28 cellular contexts compared by ENCODE assay signal in genomic region chr19:1819211-1819975, GRCh38.
"Had no signal": no experiment of that assay in that cellular context is flagged by ENCODE, and none has a peak within 500 bp of the region (broad histone marks: within the 10 kb centered on the region; RNA-seq: fewer than 3 reads in every experiment).

No MANE protein-coding gene starts in this region.

- DNase-seq: activated CD4-positive, alpha-beta T cell treated with anti-CD3 and anti-CD28 coated beads, Interleukin-2, amount 10 ng/mL, durations not matched to agents 24 days and 14 days; activated CD4-positive, alpha-beta T cell treated with anti-CD3 and anti-CD28 coated beads, Interleukin-2, amount 50 U/mL, for 4 hours; activated CD8-positive, alpha-beta T cell treated with anti-CD3 and anti-CD28 coated beads for 36 hours; activated effector memory CD4-positive, alpha-beta T cell treated with anti-CD3 and anti-CD28 coated beads, Interleukin-2, amount 50 U/mL, for 16 hours; activated naive CD4-positive, alpha-beta T cell; activated naive CD4-positive, alpha-beta T cell treated with anti-CD3 and anti-CD28 coated beads, Interleukin-2, amount 50 U/mL, for 16 hours; activated naive CD8-positive, alpha-beta T cell treated with anti-CD3 and anti-CD28 coated beads for 36 hours; activated T-cell treated with anti-CD3 and anti-CD28 coated beads, Interleukin-2, amount 50 U/mL, for 1 hour; activated T-cell treated with anti-CD3 and anti-CD28 coated beads, Interleukin-2, amount 50 U/mL, for 72 hours; amniotic stem cell; aorta; brain microvascular endothelial cell; central memory CD4-positive, alpha-beta T cell; NCI-H1105; NCI-H1417 treated with DMSO at 0.1 percent for 48 hours; NCI-H187 treated with DMSO at 0.1 percent for 48 hours; NCI-H2081; NCI-H2171 treated with DMSO at 0.1 percent for 48 hours; NCI-H345; NCI-H524 treated with DMSO at 0.1 percent for 48 hours; PC-9; SHP77 treated with DMSO at 0.1 percent for 48 hours; SK-N-SH had no signal

- H3K27me3 Mint-ChIP-seq: activated CD4-positive, alpha-beta T cell treated with anti-CD3 and anti-CD28 coated beads, Interleukin-2, amount 10 ng/mL, durations not matched to agents 24 days and 14 days; activated CD8-positive, alpha-beta T cell treated with anti-CD3 and anti-CD28 coated beads for 36 hours; activated naive CD8-positive, alpha-beta T cell treated with anti-CD3 and anti-CD28 coated beads for 36 hours; activated T-helper 17 cell treated with anti-CD3 and anti-CD28 coated beads, Interleukin-2, amount 50 U/mL, for 72 hours had no signal

- H3K9me3 ChIP-seq: SJSA1, SK-N-SH had no signal

- H3K27ac Mint-ChIP-seq: activated CD4-positive, alpha-beta T cell treated with anti-CD3 and anti-CD28 coated beads, Interleukin-2, amount 10 ng/mL, durations not matched to agents 24 days and 14 days; activated CD8-positive, alpha-beta T cell treated with anti-CD3 and anti-CD28 coated beads for 36 hours; activated naive CD8-positive, alpha-beta T cell treated with anti-CD3 and anti-CD28 coated beads for 36 hours; activated T-cell treated with anti-CD3 and anti-CD28 coated beads, Interleukin-2, amount 50 U/mL, for 72 hours; activated T-helper 17 cell treated with anti-CD3 and anti-CD28 coated beads, Interleukin-2, amount 50 U/mL, for 72 hours; T-helper 1 cell treated with Interleukin-12 subunit alpha and Interleukin-12 subunit beta and Interleukin-4 antibody, amounts not matched to agents 30 μg/mL and 1 μg/mL, for 36 hours; T-helper 2 cell treated with Interferon-gamma antibody and Interleukin-4, amounts not matched to agents 5 μg/mL and 100 μg/mL, for 36 hours had no signal

- H3K9me3 Mint-ChIP-seq: activated CD4-positive, alpha-beta T cell treated with anti-CD3 and anti-CD28 coated beads, Interleukin-2, amount 10 ng/mL, durations not matched to agents 24 days and 14 days; activated CD8-positive, alpha-beta T cell treated with anti-CD3 and anti-CD28 coated beads for 36 hours; activated naive CD8-positive, alpha-beta T cell treated with anti-CD3 and anti-CD28 coated beads for 36 hours; activated T-cell treated with anti-CD3 and anti-CD28 coated beads, Interleukin-2, amount 50 U/mL, for 72 hours; activated T-helper 17 cell treated with anti-CD3 and anti-CD28 coated beads, Interleukin-2, amount 50 U/mL, for 72 hours; T-helper 1 cell treated with Interleukin-12 subunit alpha and Interleukin-12 subunit beta and Interleukin-4 antibody, amounts not matched to agents 30 μg/mL and 1 μg/mL, for 36 hours; T-helper 2 cell treated with Interferon-gamma antibody and Interleukin-4, amounts not matched to agents 5 μg/mL and 100 μg/mL, for 36 hours had no signal

- H3K9ac ChIP-seq: KMS-11, SK-N-SH had no signal

- H3K27me3 ChIP-seq: brain microvascular endothelial cell, SJSA1 had no signal

- H3K4me1 Mint-ChIP-seq: activated CD4-positive, alpha-beta T cell treated with anti-CD3 and anti-CD28 coated beads, Interleukin-2, amount 10 ng/mL, durations not matched to agents 24 days and 14 days; activated T-helper 17 cell treated with anti-CD3 and anti-CD28 coated beads, Interleukin-2, amount 50 U/mL, for 72 hours had no signal

- H3K27ac ChIP-seq: brain microvascular endothelial cell, KMS-11, PC-9, SJSA1 had no signal

- H3K4me3 ChIP-seq: PC-9, SJSA1 had no signal

- H3K4me1 ChIP-seq: SJSA1 had no signal

- H3K4me3 Mint-ChIP-seq: activated CD4-positive, alpha-beta T cell treated with anti-CD3 and anti-CD28 coated beads, Interleukin-2, amount 10 ng/mL, durations not matched to agents 24 days and 14 days; activated CD8-positive, alpha-beta T cell treated with anti-CD3 and anti-CD28 coated beads for 36 hours; activated naive CD8-positive, alpha-beta T cell treated with anti-CD3 and anti-CD28 coated beads for 36 hours; activated T-cell treated with anti-CD3 and anti-CD28 coated beads, Interleukin-2, amount 50 U/mL, for 72 hours; activated T-helper 17 cell treated with anti-CD3 and anti-CD28 coated beads, Interleukin-2, amount 50 U/mL, for 72 hours; T-helper 1 cell treated with Interleukin-12 subunit alpha and Interleukin-12 subunit beta and Interleukin-4 antibody, amounts not matched to agents 30 μg/mL and 1 μg/mL, for 36 hours; T-helper 2 cell treated with Interferon-gamma antibody and Interleukin-4, amounts not matched to agents 5 μg/mL and 100 μg/mL, for 36 hours had no signal
